Comparison of ENCODE assay signal across 9 cellular contexts in genomic region chr4:168514249-168514852, GRCh38. TPM values are rescaled to one million over a fixed set of nuclear protein-coding genes. Genes with fewer than 3 reads are reported as not detected.
A peak's percentile ranks its signal among the peaks of the same experiment; 100 is the strongest.
DNase-seq lines count a peak whose midpoint lies in the region; ATAC-seq, FAIRE-seq and TF ChIP-seq lines count a peak whose summit lies in the region.
"Had no signal": no experiment of that assay in that cellular context is flagged by ENCODE, and none has a peak within 500 bp of the region (broad histone marks: within the 10 kb centered on the region; RNA-seq: fewer than 3 reads in every experiment).

No MANE protein-coding gene starts in this region.

- FAIRE-seq in TTC549 (lab: Jason Lieb, UNC), result peak; percentile 57

- peak; percentile 46 for TF ChIP-seq CTCF in AG10803 (conservative IDR thresholded peaks at IDR 0.05; ENCODE audit: low read length)
- TF ChIP-seq CTCF in HFF-Myc (IDR thresholded peaks at IDR 0.05; ENCODE audit: low read depth, low read length, missing control alignments), result peak; percentile 9
- peak; percentile 5 for TF ChIP-seq CTCF in kidney epithelial cell (IDR thresholded peaks at IDR 0.05; ENCODE audit: insufficient read depth, low read length, poor library complexity, severe bottlenecking)

- ATAC-seq in HG02981 (IDR thresholded peaks at IDR 0.05; ENCODE audit: unreplicated experiment), result no peak
- ATAC-seq in HG02678 (IDR thresholded peaks at IDR 0.05; ENCODE audit: unreplicated experiment), result no peak
- no peak for ATAC-seq in HG03442 (IDR thresholded peaks at IDR 0.05; ENCODE audit: unreplicated experiment)
- no peak for ATAC-seq in GM21367 (IDR thresholded peaks at IDR 0.05; ENCODE audit: unreplicated experiment)

- DNase-seq in AG10803 (ENCODE audit: low read depth), result peak; percentile 39
- peak; percentile 27 for DNase-seq in HFF-Myc (ENCODE audit: extremely low read depth, low read depth)
- DNase-seq in kidney epithelial cell (ENCODE audit: low read depth), result no peak
- DNase-seq: activated naive CD8-positive, alpha-beta T cell treated with anti-CD3 and anti-CD28 coated beads, Interleukin-2, amount 10 ng/mL, durations not matched to agents 7 days and 5 days had no signal

- H3K4me3 ChIP-seq in AG10803 (ENCODE audit: low read length) (no peak overlapping the region), HFF-Myc (replicated peaks; ENCODE audit: low read depth, low read length) (no peak overlapping the region), kidney epithelial cell (ENCODE audit: low read depth, low read length) (no peak overlapping the region)

- H3K36me3 ChIP-seq in kidney epithelial cell (ENCODE audit: control insufficient read depth, insufficient read depth, low read length), result no peaks in the 10 kb centered on the region

- no peaks in the 10 kb centered on the region for H3K27me3 ChIP-seq in kidney epithelial cell (ENCODE audit: control insufficient read depth, insufficient read depth, low read length)

RNA-seq across cellular contexts. Expression of gene PALLD, which starts 17.5 kb away (rescaled TPM):
- 77.4 and 96.4 TPM in 2 replicates for total RNA-seq in kidney epithelial cell

RNA-seq across cellular contexts. Expression of gene DDX60L, which starts 34.1 kb away (rescaled TPM):
- 9.7 and 11.8 TPM in 2 replicates for total RNA-seq in kidney epithelial cell
